26 cellular contexts compared by ENCODE assay signal in genomic region chr7:107034553-107034952, GRCh38.
"Had no signal": no experiment of that assay in that cellular context is flagged by ENCODE, and none has a peak within 500 bp of the region (broad histone marks: within the 10 kb centered on the region; RNA-seq: fewer than 3 reads in every experiment).

No MANE protein-coding gene starts in this region.

- H3K9me3 ChIP-seq: stomach, suprapubic skin, testis, thoracic aorta, thyroid gland, tibial artery, tibial nerve, transverse colon, upper lobe of left lung, upper lobe of right lung, uterus, vagina had no signal

- H3K4me1 ChIP-seq: stomach, suprapubic skin, testis, thyroid gland, tibial artery, tibial nerve, transverse colon, upper lobe of left lung, upper lobe of right lung, uterus, vagina had no signal

- H3K27ac ChIP-seq: stomach, suprapubic skin, testis, thoracic aorta, thyroid gland, tibial artery, tibial nerve, transverse colon, upper lobe of left lung, upper lobe of right lung, uterus, vagina had no signal

- H3K27me3 ChIP-seq: stomach, suprapubic skin, testis, thyroid gland, tibial artery, tibial nerve, transverse colon, upper lobe of left lung, upper lobe of right lung, uterus, vagina had no signal

- ATAC-seq: stimulated activated effector memory CD8-positive, alpha-beta T cell treated with anti-CD3 and anti-CD28 coated beads, Interleukin-12 subunit alpha, Interleukin-12 subunit beta, amount 100 ng/mL, for 72 hours; stimulated activated memory B cell treated with anti-CD40 and anti-IgM and Interleukin-4, amounts not matched to agents 10 μg/mL and 1 μg/mL and 100 μg/mL, for 72 hours; stimulated activated naive B cell treated with anti-CD40 and anti-IgM and Interleukin-4, amounts not matched to agents 10 μg/mL and 1 μg/mL and 100 μg/mL, for 72 hours; stimulated activated naive CD8-positive, alpha-beta T cell treated with anti-CD3 and anti-CD28 coated beads, Interleukin-15, amount 100 ng/mL, for 72 hours; stimulated activated naive CD8-positive, alpha-beta T cell treated with anti-CD3 and anti-CD28 coated beads, Interleukin-15, Interleukin-2, amounts not matched to agents 100 U/mL and 50 U/mL, for 24 hours; upper lobe of right lung had no signal

- FAIRE-seq: urothelium cell line had no signal

- H3K36me3 ChIP-seq: stomach, suprapubic skin, thoracic aorta, thyroid gland, tibial artery, tibial nerve, transverse colon, upper lobe of left lung, upper lobe of right lung, uterus, vagina had no signal

- H3K4me3 ChIP-seq: stomach, suprapubic skin, testis, thoracic aorta, thyroid gland, tibial artery, tibial nerve, transverse colon, upper lobe of left lung, upper lobe of right lung, uterus, vagina had no signal

- DNase-seq: stimulated activated CD4-positive, alpha-beta T cell treated with anti-CD3 and anti-CD28 coated beads, Interleukin-2, amount 100 ng/mL, for 48 hours; stimulated activated CD4-positive, alpha-beta T cell treated with anti-CD3 and anti-CD28 coated beads, Interleukin-4, amount 100 ng/mL, for 1 hour; stimulated activated CD4-positive, alpha-beta T cell treated with anti-CD3 and anti-CD28 coated beads, Interleukin-4, amount 100 ng/mL, for 24 hours; stimulated activated CD4-positive, alpha-beta T cell treated with anti-CD3 and anti-CD28 coated beads, Interleukin-4, amount 100 ng/mL, for 4 hours; stimulated activated CD8-positive, alpha-beta memory T cell treated with anti-CD3 and anti-CD28 coated beads, Interleukin-4, amount 100 ng/mL, for 48 hours; stimulated activated naive B cell treated with anti-CD40 and anti-IgM and Interleukin-4, amounts not matched to agents 10 μg/mL and 1 μg/mL and 100 μg/mL, for 72 hours; stimulated activated naive CD4-positive, alpha-beta T cell; stimulated activated naive CD4-positive, alpha-beta T cell treated with Interleukin-2 at 50 U/mL for 16 hours; stimulated activated naive CD8-positive, alpha-beta T cell treated with anti-CD3 and anti-CD28 coated beads, Interleukin-15, amount 100 ng/mL, for 72 hours; stimulated activated naive CD8-positive, alpha-beta T cell treated with anti-CD3 and anti-CD28 coated beads, Interleukin-15, Interleukin-2, amounts not matched to agents 100 U/mL and 50 U/mL, for 24 hours; stomach; substantia nigra; testis; thyroid gland; tibial artery; transverse colon; upper lobe of left lung; upper lobe of right lung; uterus had no signal
